Comparison of ENCODE assay signal across 1 cellular context in genomic region chrX:154541896-154542722, GRCh38.
TF ChIP-seq lines count a peak whose summit lies in the region.

No MANE protein-coding gene starts in this region.

TF ChIP-seq in K562, 482 proteins besides CTCF, POLR2A, EP300 and RAD21 (continued from another document):
- TF ChIP-seq MLLT1 (IDR thresholded peaks at IDR 0.05) (no peak), TCF15 (CRISPR knock-in tag; IDR thresholded peaks at IDR 0.05) (no peak), KDM1A (IDR thresholded peaks at IDR 0.05) (no peak), CHD7 (IDR thresholded peaks at IDR 0.05; ENCODE audit: low read depth, low read length) (no peak), MEIS2 (IDR thresholded peaks at IDR 0.05; ENCODE audit: partially characterized antibody) (peak; percentile 17), SRSF9 (IDR thresholded peaks at IDR 0.05; ENCODE audit: borderline replicate concordance, low read depth, low read length) (no peak), E2F6 (IDR thresholded peaks at IDR 0.05; ENCODE audit: borderline replicate concordance in 1 of 2, extremely low read depth in 1 of 2, insufficient read depth in 1 of 2, insufficient read length in 1 of 2, low read depth in 1 of 2, low read length in 1 of 2, poor library complexity in 1 of 2, severe bottlenecking in 1 of 2) (no peak), HDAC2 (IDR thresholded peaks at IDR 0.05) (peak; percentile 72; the same call in 1 of the 2 replicates), ZFP36 (IDR thresholded peaks at IDR 0.05; ENCODE audit: low read depth, low read length, partially characterized antibody) (no peak), KAT7 (CRISPR knock-in tag; IDR thresholded peaks at IDR 0.05; ENCODE audit: borderline replicate concordance) (no peak), TEAD4 (IDR thresholded peaks at IDR 0.05; ENCODE audit: low read length) (0 out of 2 replicates have a peak, but pooled peaks have one; percentile 8), TEAD4 (CRISPR knock-in tag; IDR thresholded peaks at IDR 0.05; ENCODE audit: borderline replicate concordance) (no peak), HLTF (IDR thresholded peaks at IDR 0.05) (no peak)
